Comparison of ENCODE assay signal across 26 cellular contexts in genomic region chr2:127784965-127785518, GRCh38. TPM values are rescaled to one million over a fixed set of nuclear protein-coding genes. Genes with fewer than 3 reads are reported as not detected.
DNase-seq lines count a peak whose midpoint lies in the region; ATAC-seq, FAIRE-seq and TF ChIP-seq lines count a peak whose summit lies in the region.
"Had no signal": no experiment of that assay in that cellular context is flagged by ENCODE, and none has a peak within 500 bp of the region (broad histone marks: within the 10 kb centered on the region; RNA-seq: fewer than 3 reads in every experiment).

No MANE protein-coding gene starts in this region.

- FAIRE-seq in endothelial cell of umbilical vein (lab: Jason Lieb, UNC): peak; percentile 31
- FAIRE-seq: GM18507 had no signal

- H3K9me1 ChIP-seq in endothelial cell of umbilical vein (replicated peaks; ENCODE audit: control insufficient read depth, extremely low read depth, insufficient read depth, low read length): no peaks in the 10 kb centered on the region

- H3K4me1 Mint-ChIP-seq in activated T-cell treated with anti-CD3 and anti-CD28 coated beads, Interleukin-2, amount 50 U/mL, for 24 hours (ENCODE audit: low read depth): peaks cover 37% of the 10 kb centered on the region
- peaks cover 18% of the 10 kb centered on the region for H3K4me1 Mint-ChIP-seq in activated T-cell treated with anti-CD3 and anti-CD28 coated beads, Interleukin-2, amount 50 U/mL, for 4 hours (ENCODE audit: low read depth)
- peaks cover 5% of the 10 kb centered on the region for H3K4me1 Mint-ChIP-seq in progenitor cell of endocrine pancreas (ENCODE audit: low read depth)
- H3K4me1 Mint-ChIP-seq in immature natural killer cell: peaks cover 29 to 45% of the 10 kb centered on the region in 2 donors
- H3K4me1 Mint-ChIP-seq: brain, nephron had no signal

- intact Hi-C loops in endothelial cell of umbilical vein (cut with micrococcal nuclease): no loop called here

- POLR2A ChIA-PET in endothelial cell of umbilical vein (lab: Charles Lee): no interaction called here

- H3K36me3 Mint-ChIP-seq in activated T-cell treated with anti-CD3 and anti-CD28 coated beads, Interleukin-2, amount 50 U/mL, for 24 hours (ENCODE audit: low read depth): peaks cover 53% of the 10 kb centered on the region
- H3K36me3 Mint-ChIP-seq in activated T-cell treated with anti-CD3 and anti-CD28 coated beads, Interleukin-2, amount 50 U/mL, for 4 hours (ENCODE audit: insufficient read depth): peaks cover 4% of the 10 kb centered on the region
- peaks cover 4% of the 10 kb centered on the region for H3K36me3 Mint-ChIP-seq in progenitor cell of endocrine pancreas (ENCODE audit: insufficient read depth)
- no peaks in the 10 kb centered on the region for H3K36me3 Mint-ChIP-seq in immature natural killer cell

- no peak for ATAC-seq in activated T-cell treated with anti-CD3 and anti-CD28 coated beads, Interleukin-2, amount 50 U/mL, for 4 hours
- no peak for ATAC-seq in HG02884 (IDR thresholded peaks at IDR 0.05; ENCODE audit: unreplicated experiment)
- ATAC-seq: gastroesophageal sphincter, mucosa of descending colon, upper lobe of right lung had no signal

- H3K9me3 Mint-ChIP-seq in activated T-cell treated with anti-CD3 and anti-CD28 coated beads, Interleukin-2, amount 50 U/mL, for 24 hours: no peaks in the 10 kb centered on the region
- no peaks in the 10 kb centered on the region for H3K9me3 Mint-ChIP-seq in activated T-cell treated with anti-CD3 and anti-CD28 coated beads, Interleukin-2, amount 50 U/mL, for 4 hours
- H3K9me3 Mint-ChIP-seq in progenitor cell of endocrine pancreas (ENCODE audit: low read depth): no peaks in the 10 kb centered on the region
- no peaks in the 10 kb centered on the region for H3K9me3 Mint-ChIP-seq in immature natural killer cell

- H3K9me3 ChIP-seq in endothelial cell of umbilical vein (replicated peaks; ENCODE audit: control insufficient read depth, insufficient read depth, low read length): no peaks in the 10 kb centered on the region
- H3K9me3 ChIP-seq: gastroesophageal sphincter, mucosa of descending colon, upper lobe of right lung had no signal

- no peak overlapping the region for H3K4me2 ChIP-seq in endothelial cell of umbilical vein (ENCODE audit: insufficient read depth, low read length)

- DNase-seq in activated T-cell treated with anti-CD3 and anti-CD28 coated beads, Interleukin-2, amount 50 U/mL, for 24 hours: no peak
- DNase-seq in activated T-cell treated with anti-CD3 and anti-CD28 coated beads, Interleukin-2, amount 50 U/mL, for 4 hours: no peak
- DNase-seq in HuH-7.5 (ENCODE audit: low spot score) (peak; percentile 36), endothelial cell of umbilical vein (ENCODE audit: low read depth, low spot score) (no peak), progenitor cell of endocrine pancreas (ENCODE audit: low spot score, unreplicated experiment) (no peak), SKM-1 (lab: John Stamatoyannopoulos, UW; ENCODE audit: unreplicated experiment) (no peak), immature natural killer cell (no peak)
- DNase-seq: activated CD4-positive, alpha-beta T cell treated with anti-CD3 and anti-CD28 coated beads for 48 hours; activated T-cell treated with anti-CD3 and anti-CD28 coated beads, Interleukin-2, amount 50 U/mL, for 1 hour; amniotic stem cell; HCEC 1CT; mucosa of descending colon; NCI-H1092 treated with DMSO at 0.1 percent for 48 hours; NCI-H187; stimulated activated naive CD4-positive, alpha-beta T cell; SW 1271; T1000; upper lobe of right lung; WERI-Rb-1 had no signal

- no peak overlapping the region for H3K9ac ChIP-seq in endothelial cell of umbilical vein (replicated peaks; ENCODE audit: extremely low read depth, insufficient read depth, low read length)

- no peaks in the 10 kb centered on the region for H3K4me1 ChIP-seq in endothelial cell of umbilical vein (ENCODE audit: control insufficient read depth, extremely low read depth, insufficient read depth, low read length)
- H3K4me1 ChIP-seq: upper lobe of right lung had no signal

- no peak for TF ChIP-seq CTCF in endothelial cell of umbilical vein (IDR thresholded peaks at IDR 0.05; ENCODE audit: extremely low read depth in 1 of 2, insufficient read depth in 1 of 2, low read depth in 1 of 2, low read length in 2 of 2)
- no peak for TF ChIP-seq CTCF in progenitor cell of endocrine pancreas (IDR thresholded peaks at IDR 0.05; ENCODE audit: unreplicated experiment)

- dilution Hi-C loops in endothelial cell of umbilical vein (cut with MboI; ENCODE audit: extremely low pct_ligation_motif_present, low sequenced_read_pairs): no loop called here

- no peaks in the 10 kb centered on the region for H4K20me1 ChIP-seq in endothelial cell of umbilical vein (replicated peaks; ENCODE audit: control insufficient read depth, extremely low read depth, insufficient read depth, low read length)

- H3K27me3 ChIP-seq in endothelial cell of umbilical vein (ENCODE audit: control insufficient read depth in 2 of 2, insufficient read depth in 2 of 2, low read length in 2 of 2): no peaks in the 10 kb centered on the region
- H3K27me3 ChIP-seq: gastroesophageal sphincter, upper lobe of right lung had no signal

- H3K27ac Mint-ChIP-seq in activated T-cell treated with anti-CD3 and anti-CD28 coated beads, Interleukin-2, amount 50 U/mL, for 24 hours: peak overlapping the region; percentile 19
- H3K27ac Mint-ChIP-seq in progenitor cell of endocrine pancreas: peak overlapping the region; percentile 2
- H3K27ac Mint-ChIP-seq in immature natural killer cell: peak overlapping the region in 3 of 6 donors; percentile 27 to 63 (median 30)

- TF ChIP-seq POLR2A in endothelial cell of umbilical vein (IDR thresholded peaks at IDR 0.05; ENCODE audit: low read depth, low read length): no peak

- no peaks in the 10 kb centered on the region for H3K36me3 ChIP-seq in endothelial cell of umbilical vein (ENCODE audit: control insufficient read depth in 2 of 2, extremely low read depth in 1 of 2, insufficient read depth in 2 of 2, low read length in 2 of 2)
- H3K36me3 ChIP-seq: gastroesophageal sphincter, upper lobe of right lung had no signal

- CTCF ChIA-PET in endothelial cell of umbilical vein (lab: Charles Lee): interaction anchor here (1.2 to 1.4 kb wide), 2 partner anchors 9 to 16 kb away, joined by 4 read pairs; no protein-coding TSS in a partner anchor

- no peaks in the 10 kb centered on the region for H3K27me3 Mint-ChIP-seq in activated T-cell treated with anti-CD3 and anti-CD28 coated beads, Interleukin-2, amount 50 U/mL, for 24 hours
- H3K27me3 Mint-ChIP-seq in activated T-cell treated with anti-CD3 and anti-CD28 coated beads, Interleukin-2, amount 50 U/mL, for 4 hours (ENCODE audit: low read depth): no peaks in the 10 kb centered on the region
- no peaks in the 10 kb centered on the region for H3K27me3 Mint-ChIP-seq in progenitor cell of endocrine pancreas
- H3K27me3 Mint-ChIP-seq in immature natural killer cell (ENCODE audit: low read depth in 3 of 3): peaks cover 0 to 3% (median 0%) of the 10 kb centered on the region in 3 donors
- H3K27me3 Mint-ChIP-seq: brain had no signal

- H3K4me3 ChIP-seq in endothelial cell of umbilical vein (replicated peaks in 1 of 3; ENCODE audit: insufficient read depth in 1 of 3, low read depth in 1 of 3, low read length in 3 of 3): no peak overlapping the region
- H3K4me3 ChIP-seq: gastroesophageal sphincter, lung, mucosa of descending colon, upper lobe of right lung had no signal

- no peak overlapping the region for H3K27ac ChIP-seq in endothelial cell of umbilical vein (ENCODE audit: insufficient read depth, low read depth, low read length)
- H3K27ac ChIP-seq: C4-2B, gastroesophageal sphincter, upper lobe of right lung, WERI-Rb-1 had no signal

- no peak overlapping the region for H2AFZ ChIP-seq in endothelial cell of umbilical vein (ENCODE audit: low read depth, low read length)

- no TSS peak for BruUV-seq in endothelial cell of umbilical vein (replicated peaks; lab: Mats Ljungman, UMichigan)

- H3K4me3 Mint-ChIP-seq in activated T-cell treated with anti-CD3 and anti-CD28 coated beads, Interleukin-2, amount 50 U/mL, for 24 hours: no peak overlapping the region
- H3K4me3 Mint-ChIP-seq in activated T-cell treated with anti-CD3 and anti-CD28 coated beads, Interleukin-2, amount 50 U/mL, for 4 hours: no peak overlapping the region
- no peak overlapping the region for H3K4me3 Mint-ChIP-seq in progenitor cell of endocrine pancreas (ENCODE audit: low read depth)
- no peak overlapping the region for H3K4me3 Mint-ChIP-seq in immature natural killer cell
- H3K4me3 Mint-ChIP-seq: brain, nephron had no signal

- peaks cover 51% of the 10 kb centered on the region for H3K79me2 ChIP-seq in endothelial cell of umbilical vein (ENCODE audit: control insufficient read depth, insufficient read depth, low read length)

TF ChIP-seq in endothelial cell of umbilical vein, 7 proteins besides CTCF, POLR2A, EP300 and RAD21:
- TF ChIP-seq MAX (IDR thresholded peaks at IDR 0.05; ENCODE audit: insufficient read depth, insufficient read length): no peak
- TF ChIP-seq JUN (IDR thresholded peaks at IDR 0.05; ENCODE audit: borderline replicate concordance, insufficient read depth, insufficient read length, low read depth): no peak
- TF ChIP-seq GATA2 (IDR thresholded peaks at IDR 0.05; ENCODE audit: insufficient read depth, insufficient read length, low read depth, low read length): no peak
- TF ChIP-seq EZH2 (IDR thresholded peaks at IDR 0.05; ENCODE audit: borderline replicate concordance, low read depth, low read length, severe bottlenecking): no peak
- no peak for TF ChIP-seq FOS (IDR thresholded peaks at IDR 0.05; ENCODE audit: borderline replicate concordance, insufficient read depth, low read length)
- no peak for TF ChIP-seq POLR2AphosphoS5 (IDR thresholded peaks at IDR 0.05; ENCODE audit: insufficient read depth, low read depth, low read length)
- no peak for TF ChIP-seq MYC (IDR thresholded peaks at IDR 0.05; ENCODE audit: low read depth, low read length)

RNA-seq across cellular contexts. Expression of gene WDR33, which starts 25.9 kb away (rescaled TPM):
- total RNA-seq in activated T-cell treated with anti-CD3 and anti-CD28 coated beads, Interleukin-2, amount 50 U/mL, for 4 hours: 10 to 100 TPM; 71.8 to 79.9 (median 72.8) TPM
- total RNA-seq in endothelial cell of umbilical vein (52.5 and 54.7 TPM in 2 replicates), progenitor cell of endocrine pancreas (69.0 and 74.2 TPM in 2 replicates)
- polyA plus RNA-seq in endothelial cell of umbilical vein (15.2 and 16.4 TPM in 2 replicates), immature natural killer cell (10 to 100 TPM; 18.6 to 49.8 (median 22.6) TPM)
- polyA plus RNA-seq in endothelial cell of umbilical vein (2011; cell fraction: cytosol; rRNA removed): 19.3 and 19.7 TPM in 2 replicates
- polyA plus RNA-seq in endothelial cell of umbilical vein (2011; cell fraction: nucleus; rRNA removed): 31.6 and 42.4 TPM in 2 replicates
- 23.3 and 32.3 TPM in 2 replicates for polyA plus RNA-seq in endothelial cell of umbilical vein (2012)
- 63.4 and 68.5 TPM in 2 replicates for polyA minus RNA-seq in endothelial cell of umbilical vein
- 16.5 TPM for polyA minus RNA-seq in endothelial cell of umbilical vein (2011; cell fraction: cytosol; rRNA and poly(A)+ RNA removed)
- 72.0 and 110 TPM in 2 replicates for polyA minus RNA-seq in endothelial cell of umbilical vein (2011; cell fraction: nucleus; rRNA and poly(A)+ RNA removed)
